ENCODE assay signal across 1 cellular context in genomic region chr7:7970620-7971307, GRCh38.
TF ChIP-seq lines count a peak whose summit lies in the region.

No MANE protein-coding gene starts in this region.

TF ChIP-seq in GM12878, 131 proteins besides CTCF, POLR2A, EP300 and RAD21 (continued from another document):
- TF ChIP-seq, protein P1, sequence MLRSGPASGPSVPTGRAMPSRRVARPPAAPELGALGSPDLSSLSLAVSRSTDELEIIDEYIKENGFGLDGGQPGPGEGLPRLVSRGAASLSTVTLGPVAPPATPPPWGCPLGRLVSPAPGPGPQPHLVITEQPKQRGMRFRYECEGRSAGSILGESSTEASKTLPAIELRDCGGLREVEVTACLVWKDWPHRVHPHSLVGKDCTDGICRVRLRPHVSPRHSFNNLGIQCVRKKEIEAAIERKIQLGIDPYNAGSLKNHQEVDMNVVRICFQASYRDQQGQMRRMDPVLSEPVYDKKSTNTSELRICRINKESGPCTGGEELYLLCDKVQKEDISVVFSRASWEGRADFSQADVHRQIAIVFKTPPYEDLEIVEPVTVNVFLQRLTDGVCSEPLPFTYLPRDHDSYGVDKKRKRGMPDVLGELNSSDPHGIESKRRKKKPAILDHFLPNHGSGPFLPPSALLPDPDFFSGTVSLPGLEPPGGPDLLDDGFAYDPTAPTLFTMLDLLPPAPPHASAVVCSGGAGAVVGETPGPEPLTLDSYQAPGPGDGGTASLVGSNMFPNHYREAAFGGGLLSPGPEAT (IDR thresholded peaks at IDR 0.05; ENCODE audit: low read depth): peak; percentile 33
- TF ChIP-seq TARDBP (IDR thresholded peaks at IDR 0.05; ENCODE audit: borderline replicate concordance) (no peak), MXI1 (IDR thresholded peaks at IDR 0.05; ENCODE audit: low read depth, low read length) (no peak), HDGF (IDR thresholded peaks at IDR 0.05) (no peak), ESRRA (IDR thresholded peaks at IDR 0.05; ENCODE audit: low read length) (no peak), TAF1 (IDR thresholded peaks at IDR 0.05; ENCODE audit: borderline replicate concordance, low read depth, low read length) (0 out of 2 replicates have a peak, but pooled peaks have one; percentile 24), IRF4 (IDR thresholded peaks at IDR 0.05; ENCODE audit: low read depth, low read length) (no peak), BACH1 (IDR thresholded peaks at IDR 0.05; ENCODE audit: borderline replicate concordance) (no peak), RUNX3 (IDR thresholded peaks at IDR 0.05; ENCODE audit: low read length) (no peak), HCFC1 (IDR thresholded peaks at IDR 0.05; ENCODE audit: low read length) (no peak), CBX3 (IDR thresholded peaks at IDR 0.05; ENCODE audit: borderline replicate concordance, low read depth) (no peak), SREBF1 (IDR thresholded peaks at IDR 0.05; ENCODE audit: low read length) (no peak), SUZ12 (IDR thresholded peaks at IDR 0.05; ENCODE audit: unreplicated experiment) (no peak), NBN (IDR thresholded peaks at IDR 0.05) (0 out of 2 replicates have a peak, but pooled peaks have one; percentile 18), NR2C2 (IDR thresholded peaks at IDR 0.05; ENCODE audit: borderline replicate concordance, control insufficient read depth, insufficient read length, low read depth) (no peak), SMAD5 (IDR thresholded peaks at IDR 0.05; ENCODE audit: low read depth) (no peak; the same call in 1 of the 2 replicates), TBL1XR1 (IDR thresholded peaks at IDR 0.05; ENCODE audit: low read depth, low read length) (peak; percentile 28; the same call in 1 of the 2 replicates), STAT3 (IDR thresholded peaks at IDR 0.05; ENCODE audit: low read depth, low read length) (no peak), MTA3 (IDR thresholded peaks at IDR 0.05; ENCODE audit: borderline replicate concordance, low read length) (no peak), POLR2AphosphoS2 (IDR thresholded peaks at IDR 0.05; ENCODE audit: low read depth, low read length) (0 out of 2 replicates have a peak, but pooled peaks have one; percentile 7), PAX8 (IDR thresholded peaks at IDR 0.05) (no peak), USF1 (IDR thresholded peaks at IDR 0.05; ENCODE audit: borderline replicate concordance, extremely low read length, insufficient read depth, low read depth, low read length) (no peak), EZH2 (IDR thresholded peaks at IDR 0.05; ENCODE audit: borderline replicate concordance, control insufficient read depth, low read depth, low read length) (no peak), PKNOX1 (IDR thresholded peaks at IDR 0.05) (no peak), NFYA (IDR thresholded peaks at IDR 0.05; ENCODE audit: borderline replicate concordance, low read depth, low read length) (no peak), SPI1 (IDR thresholded peaks at IDR 0.05; ENCODE audit: borderline replicate concordance, insufficient read depth, low read depth, low read length) (no peak), MLLT1 (IDR thresholded peaks at IDR 0.05) (peak; percentile 72), SMC3 (IDR thresholded peaks at IDR 0.05; ENCODE audit: borderline replicate concordance, low read length) (no peak), ZZZ3 (IDR thresholded peaks at IDR 0.05; ENCODE audit: control insufficient read depth, insufficient read length, low read depth) (no peak), SIN3A (IDR thresholded peaks at IDR 0.05; ENCODE audit: low read depth, low read length) (no peak)
- TF ChIP-seq, protein P2, sequence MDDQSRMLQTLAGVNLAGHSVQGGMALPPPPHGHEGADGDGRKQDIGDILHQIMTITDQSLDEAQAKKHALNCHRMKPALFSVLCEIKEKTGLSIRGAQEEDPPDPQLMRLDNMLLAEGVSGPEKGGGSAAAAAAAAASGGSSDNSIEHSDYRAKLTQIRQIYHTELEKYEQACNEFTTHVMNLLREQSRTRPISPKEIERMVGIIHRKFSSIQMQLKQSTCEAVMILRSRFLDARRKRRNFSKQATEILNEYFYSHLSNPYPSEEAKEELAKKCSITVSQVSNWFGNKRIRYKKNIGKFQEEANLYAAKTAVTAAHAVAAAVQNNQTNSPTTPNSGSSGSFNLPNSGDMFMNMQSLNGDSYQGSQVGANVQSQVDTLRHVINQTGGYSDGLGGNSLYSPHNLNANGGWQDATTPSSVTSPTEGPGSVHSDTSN (IDR thresholded peaks at IDR 0.05; ENCODE audit: insufficient replicate concordance, low read depth, low read length): no peak
- TF ChIP-seq, protein P3, sequence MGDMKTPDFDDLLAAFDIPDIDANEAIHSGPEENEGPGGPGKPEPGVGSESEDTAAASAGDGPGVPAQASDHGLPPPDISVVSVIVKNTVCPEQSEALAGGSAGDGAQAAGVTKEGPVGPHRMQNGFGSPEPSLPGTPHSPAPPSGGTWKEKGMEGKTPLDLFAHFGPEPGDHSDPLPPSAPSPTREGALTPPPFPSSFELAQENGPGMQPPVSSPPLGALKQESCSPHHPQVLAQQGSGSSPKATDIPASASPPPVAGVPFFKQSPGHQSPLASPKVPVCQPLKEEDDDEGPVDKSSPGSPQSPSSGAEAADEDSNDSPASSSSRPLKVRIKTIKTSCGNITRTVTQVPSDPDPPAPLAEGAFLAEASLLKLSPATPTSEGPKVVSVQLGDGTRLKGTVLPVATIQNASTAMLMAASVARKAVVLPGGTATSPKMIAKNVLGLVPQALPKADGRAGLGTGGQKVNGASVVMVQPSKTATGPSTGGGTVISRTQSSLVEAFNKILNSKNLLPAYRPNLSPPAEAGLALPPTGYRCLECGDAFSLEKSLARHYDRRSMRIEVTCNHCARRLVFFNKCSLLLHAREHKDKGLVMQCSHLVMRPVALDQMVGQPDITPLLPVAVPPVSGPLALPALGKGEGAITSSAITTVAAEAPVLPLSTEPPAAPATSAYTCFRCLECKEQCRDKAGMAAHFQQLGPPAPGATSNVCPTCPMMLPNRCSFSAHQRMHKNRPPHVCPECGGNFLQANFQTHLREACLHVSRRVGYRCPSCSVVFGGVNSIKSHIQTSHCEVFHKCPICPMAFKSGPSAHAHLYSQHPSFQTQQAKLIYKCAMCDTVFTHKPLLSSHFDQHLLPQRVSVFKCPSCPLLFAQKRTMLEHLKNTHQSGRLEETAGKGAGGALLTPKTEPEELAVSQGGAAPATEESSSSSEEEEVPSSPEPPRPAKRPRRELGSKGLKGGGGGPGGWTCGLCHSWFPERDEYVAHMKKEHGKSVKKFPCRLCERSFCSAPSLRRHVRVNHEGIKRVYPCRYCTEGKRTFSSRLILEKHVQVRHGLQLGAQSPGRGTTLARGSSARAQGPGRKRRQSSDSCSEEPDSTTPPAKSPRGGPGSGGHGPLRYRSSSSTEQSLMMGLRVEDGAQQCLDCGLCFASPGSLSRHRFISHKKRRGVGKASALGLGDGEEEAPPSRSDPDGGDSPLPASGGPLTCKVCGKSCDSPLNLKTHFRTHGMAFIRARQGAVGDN (IDR thresholded peaks at IDR 0.05): no peak
